In the genomic region with DNA sequence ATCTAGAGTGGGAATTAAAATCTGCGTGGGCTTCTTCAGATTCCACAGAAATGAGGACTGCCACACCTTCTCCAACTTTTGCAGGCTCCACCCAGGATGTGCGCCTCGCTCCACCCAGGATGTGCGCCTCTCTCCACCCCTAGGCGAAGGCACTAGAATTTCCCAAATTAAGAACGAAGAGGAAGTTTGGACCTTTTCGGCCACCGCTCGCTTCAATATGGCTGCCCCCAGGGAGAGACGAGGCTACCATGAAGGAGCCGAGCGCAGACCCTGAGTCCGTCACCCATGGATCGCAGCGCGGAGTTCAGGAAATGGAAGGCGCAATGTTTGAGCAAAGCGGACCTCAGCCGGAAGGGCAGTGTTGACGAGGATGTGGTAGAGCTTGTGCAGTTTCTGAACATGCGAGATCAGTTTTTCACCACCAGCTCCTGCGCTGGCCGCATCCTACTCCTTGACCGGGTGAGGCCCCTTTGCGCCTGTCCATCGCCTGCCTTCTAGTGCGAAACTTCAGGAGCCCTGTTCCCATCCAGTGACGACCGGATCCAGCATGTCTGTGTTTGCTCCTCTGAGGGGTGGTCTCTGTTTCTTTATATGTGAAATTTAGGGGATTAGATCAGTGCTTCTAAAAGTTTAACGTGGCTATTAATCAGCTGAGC, we compare ENCODE assay signal across 8 cellular contexts. TPM values are rescaled to one million over a fixed set of nuclear protein-coding genes. Genes with fewer than 3 reads are reported as not detected.
DNase-seq lines count a peak whose midpoint lies in the region; ATAC-seq, FAIRE-seq and TF ChIP-seq lines count a peak whose summit lies in the region.

A gene with protein sequence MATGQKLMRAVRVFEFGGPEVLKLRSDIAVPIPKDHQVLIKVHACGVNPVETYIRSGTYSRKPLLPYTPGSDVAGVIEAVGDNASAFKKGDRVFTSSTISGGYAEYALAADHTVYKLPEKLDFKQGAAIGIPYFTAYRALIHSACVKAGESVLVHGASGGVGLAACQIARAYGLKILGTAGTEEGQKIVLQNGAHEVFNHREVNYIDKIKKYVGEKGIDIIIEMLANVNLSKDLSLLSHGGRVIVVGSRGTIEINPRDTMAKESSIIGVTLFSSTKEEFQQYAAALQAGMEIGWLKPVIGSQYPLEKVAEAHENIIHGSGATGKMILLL (minus strand): TSS at position 91 of the 656 bp plus-strand sequence. CDS start 8,229 bp downstream, outside the sequence.
A gene with protein sequence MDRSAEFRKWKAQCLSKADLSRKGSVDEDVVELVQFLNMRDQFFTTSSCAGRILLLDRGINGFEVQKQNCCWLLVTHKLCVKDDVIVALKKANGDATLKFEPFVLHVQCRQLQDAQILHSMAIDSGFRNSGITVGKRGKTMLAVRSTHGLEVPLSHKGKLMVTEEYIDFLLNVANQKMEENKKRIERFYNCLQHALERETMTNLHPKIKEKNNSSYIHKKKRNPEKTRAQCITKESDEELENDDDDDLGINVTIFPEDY (plus strand): TSS at position 193 of the 656 bp plus-strand sequence. CDS start 93 bp downstream, at position 286.

- peak within 1 kb of the TSS; percentile 97 for H4K91ac ChIP-seq in IMR-90 (ENCODE audit: insufficient read depth, low read depth, low read length)

- peak within 1 kb of the TSS; percentile 35; the same call in 1 of the 2 replicates for H2BK20ac ChIP-seq in IMR-90 (ENCODE audit: low read depth, low read length)

- H3K4me3 ChIP-seq in IMR-90 (ENCODE audit: insufficient read depth, low read depth, low read length): peak within 1 kb of the TSS; percentile 71
- peak within 1 kb of the TSS; percentile 88 for H3K4me3 ChIP-seq in epithelial cell of proximal tubule (ENCODE audit: low read depth, low read length)
- H3K4me3 ChIP-seq in mucosa of rectum (ENCODE audit: low read length in 2 of 2): peak within 1 kb of the TSS; percentile 98 to 99

- in situ Hi-C loops in IMR-90 (cut with MboI; ENCODE audit: low sequenced_read_pairs): loop anchor here (25.0 kb wide), 1 partner anchor 546 kb away; a partner anchor contains a TSS

- intact Hi-C loops in IMR-90 (cut with micrococcal nuclease): loop anchor here (10.0 kb wide), 1 partner anchor 148 kb away; no protein-coding TSS in a partner anchor

- dilution Hi-C loops in IMR-90 (cut with HindIII; ENCODE audit: low sequenced_read_pairs, unreplicated experiment): no loop called here

- peak within 1 kb of the TSS; percentile 90 for H3K4me2 ChIP-seq in IMR-90 (ENCODE audit: low read depth, low read length)

- CTCF ChIA-PET in IMR-90 (lab: Yijun Ruan, JAX): interaction anchor here (0.7 to 2.7 kb wide), 10 partner anchors 11 to 362 kb away, joined by 3 to 13 read pairs (median 4); no protein-coding TSS in a partner anchor

- FAIRE-seq in D721Med (lab: Jason Lieb, UNC): no peak

- peak within 1 kb of the TSS; percentile 62 for H3K18ac ChIP-seq in IMR-90 (ENCODE audit: low read depth, low read length)

- BruUV-seq in IMR-90 (replicated peaks; lab: Mats Ljungman, UMichigan): no TSS peak

- peaks cover 3% of the 10 kb centered on the region; the same call in 1 of the 2 replicates for H4K20me1 ChIP-seq in IMR-90 (ENCODE audit: insufficient read depth, low read length)

- H3K27ac ChIP-seq in IMR-90 (ENCODE audit: insufficient read depth, low read length) (peak within 1 kb of the TSS; percentile 93), mucosa of rectum (ENCODE audit: low read depth in 2 of 2, low read length in 2 of 2) (peak within 1 kb of the TSS; percentile 85 to 90)

- peaks cover 3% of the 10 kb centered on the region for H3K9me1 ChIP-seq in IMR-90 (ENCODE audit: insufficient read depth, low read length)

- POLR2A ChIA-PET in IMR-90 (lab: Charles Lee; ENCODE audit: unreplicated experiment): interaction anchor here (0.6 kb wide), 1 partner anchor 171 kb away, joined by 3 read pairs; no protein-coding TSS in a partner anchor

- peak within 1 kb of the TSS; percentile 97 for H2AFZ ChIP-seq in IMR-90 (replicated peaks; ENCODE audit: low read length, poor library complexity)

- H3K79me1 ChIP-seq in IMR-90 (ENCODE audit: low read depth in 1 of 2, low read length in 2 of 2): peaks cover 25 to 54% of the 10 kb centered on the region in 2 experiments

- peaks cover 12% of the 10 kb centered on the region for H3K4me1 ChIP-seq in IMR-90 (ENCODE audit: control insufficient read depth, insufficient read depth, low read length)
- peaks cover 12% of the 10 kb centered on the region in 2 donors for H3K4me1 ChIP-seq in mucosa of rectum (ENCODE audit: control insufficient read depth in 2 of 2, insufficient read depth in 2 of 2, low read length in 2 of 2)

- 0% methylated on average over 7 of the region's 30 CpGs; no CpG with 5 or more reads in 1 of the 2 experiments for WGBS in IMR-90 (ENCODE audit: extremely low coverage in 2 of 2, insufficient read length in 1 of 2), 2 experiments

- peak within 1 kb of the TSS; percentile 94 for H3K4ac ChIP-seq in IMR-90 (ENCODE audit: low read depth, low read length)

- H3K14ac ChIP-seq in IMR-90 (replicated peaks; ENCODE audit: low read depth, low read length): peak within 1 kb of the TSS; percentile 94

- H2BK15ac ChIP-seq in IMR-90 (ENCODE audit: low read depth, low read length): peak within 1 kb of the TSS; percentile 85; the same call in 1 of the 3 replicates

- peak; percentile 79 for TF ChIP-seq POLR2A in IMR-90 (IDR thresholded peaks at IDR 0.05; ENCODE audit: low read depth, low read length)

- peak within 1 kb of the TSS; percentile 92 to 98 for H4K8ac ChIP-seq in IMR-90 (ENCODE audit: low read depth in 2 of 2, low read length in 2 of 2)

- peak within 1 kb of the TSS; percentile 85 for H4K5ac ChIP-seq in IMR-90 (ENCODE audit: low read depth, low read length)

- TF ChIP-seq CTCF in D721Med (IDR thresholded peaks at IDR 0.05; ENCODE audit: insufficient read depth, missing control alignments) (no peak), IMR-90 (conservative IDR thresholded peaks at IDR 0.05; ENCODE audit: low read depth, low read length) (no peak), epithelial cell of proximal tubule (conservative IDR thresholded peaks at IDR 0.05; ENCODE audit: low read depth, low read length) (no peak)

- H3K9me3 ChIP-seq in IMR-90 (ENCODE audit: control insufficient read depth, insufficient read depth, low read length): no peaks in the 10 kb centered on the region
- no peaks in the 10 kb centered on the region for H3K9me3 ChIP-seq in mucosa of rectum (ENCODE audit: control insufficient read depth in 2 of 2, low read length in 2 of 2)

- peak within 1 kb of the TSS; percentile 97 for H3K9ac ChIP-seq in IMR-90 (ENCODE audit: low read depth, low read length)
- H3K9ac ChIP-seq in mucosa of rectum (ENCODE audit: low read depth in 1 of 2, low read length in 2 of 2): peak within 1 kb of the TSS; percentile 76 to 88

- TF ChIP-seq RAD21 in IMR-90 (IDR thresholded peaks at IDR 0.05; ENCODE audit: low read length): no peak

- H3K23ac ChIP-seq in IMR-90 (ENCODE audit: low read depth, low read length): peak within 1 kb of the TSS; percentile 94

- H2BK120ac ChIP-seq in IMR-90 (ENCODE audit: low read depth, low read length): peak within 1 kb of the TSS; percentile 80

- peak within 1 kb of the TSS; percentile 90 for H2AK5ac ChIP-seq in IMR-90 (ENCODE audit: low read depth, low read length)

- H2BK5ac ChIP-seq in IMR-90 (ENCODE audit: low read depth, low read length, poor library complexity, severe bottlenecking): peak within 1 kb of the TSS; percentile 82

- H2AK9ac ChIP-seq in IMR-90 (replicated peaks; ENCODE audit: low read depth, low read length, poor library complexity): peak within 1 kb of the TSS; percentile 89

- peak; percentile 63 for ATAC-seq in GM21526 (IDR thresholded peaks at IDR 0.05; ENCODE audit: low FRiP score, unreplicated experiment)
- ATAC-seq in IMR-90 (ENCODE audit: low read depth): peak; percentile 92

- peak; percentile 31 for DNase-seq in D721Med (ENCODE audit: insufficient read length, low spot score)
- DNase-seq in IMR-90: peak; percentile 92
- peak; percentile 95 for DNase-seq in OCI-M1 (lab: John Stamatoyannopoulos, UW)
- peak; percentile 80 for DNase-seq in activated T-cell treated with anti-CD3 and anti-CD28 coated beads for 24 hours (ENCODE audit: low read depth)
- DNase-seq in epithelial cell of proximal tubule (ENCODE audit: low read depth): peak; percentile 63
- peak; percentile 88 for DNase-seq in stimulated activated CD8-positive, alpha-beta memory T cell treated with anti-CD3 and anti-CD28 coated beads, Interleukin-4, amount 100 ng/mL, for 48 hours

- H3K27me3 ChIP-seq in IMR-90 (ENCODE audit: control insufficient read depth, insufficient read depth, low read length): no peaks in the 10 kb centered on the region
- no peaks in the 10 kb centered on the region for H3K27me3 ChIP-seq in mucosa of rectum (ENCODE audit: control insufficient read depth in 2 of 2, insufficient read depth in 2 of 2, low read length in 2 of 2)

- peaks cover 8% of the 10 kb centered on the region for H3K36me3 ChIP-seq in IMR-90 (ENCODE audit: control insufficient read depth, insufficient read depth, low read length)
- H3K36me3 ChIP-seq in mucosa of rectum (ENCODE audit: control insufficient read depth in 2 of 2, insufficient read depth in 2 of 2, low read length in 2 of 2): peaks cover 9 to 12% of the 10 kb centered on the region in 2 donors

- H3K56ac ChIP-seq in IMR-90 (ENCODE audit: extremely low read depth, insufficient read depth, low read length): peak within 1 kb of the TSS; percentile 97

TF ChIP-seq in IMR-90, 13 proteins besides CTCF, POLR2A, EP300 and RAD21 (continues in another document):
- TF ChIP-seq RCOR1 (IDR thresholded peaks at IDR 0.05; ENCODE audit: insufficient replicate concordance, low read length): no peak
- TF ChIP-seq, protein P1, sequence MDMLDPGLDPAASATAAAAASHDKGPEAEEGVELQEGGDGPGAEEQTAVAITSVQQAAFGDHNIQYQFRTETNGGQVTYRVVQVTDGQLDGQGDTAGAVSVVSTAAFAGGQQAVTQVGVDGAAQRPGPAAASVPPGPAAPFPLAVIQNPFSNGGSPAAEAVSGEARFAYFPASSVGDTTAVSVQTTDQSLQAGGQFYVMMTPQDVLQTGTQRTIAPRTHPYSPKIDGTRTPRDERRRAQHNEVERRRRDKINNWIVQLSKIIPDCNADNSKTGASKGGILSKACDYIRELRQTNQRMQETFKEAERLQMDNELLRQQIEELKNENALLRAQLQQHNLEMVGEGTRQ (IDR thresholded peaks at IDR 0.05; ENCODE audit: low read depth, low read length): no peak
- TF ChIP-seq RFX5 (IDR thresholded peaks at IDR 0.05; ENCODE audit: low read depth, low read length): no peak

RNA-seq across cellular contexts. Expression of the first gene that starts in this region (rescaled TPM):
- total RNA-seq in IMR-90 (2012; rRNA removed): 43.4 and 60.3 TPM in 2 replicates
- polyA plus RNA-seq in IMR-90 (2012; rRNA removed): 31.4 and 40.6 TPM in 2 replicates
- 7.4 and 9.0 TPM in 2 replicates for polyA plus RNA-seq in IMR-90 (2012; cell fraction: cytosol; rRNA removed)
- polyA plus RNA-seq in IMR-90 (2012; cell fraction: nucleus; rRNA removed; ENCODE audit: low replicate concordance): 3.4 and 35.0 TPM in 2 replicates
- total RNA-seq in epithelial cell of proximal tubule: 107 and 192 TPM in 2 replicates

RNA-seq across cellular contexts. Expression of the second gene that starts in this region (rescaled TPM):
- total RNA-seq in IMR-90 (2012; rRNA removed): 16.5 and 23.9 TPM in 2 replicates
- polyA plus RNA-seq in IMR-90 (2012; rRNA removed): 8.1 and 9.3 TPM in 2 replicates
- 2.2 and 3.2 TPM in 2 replicates for polyA plus RNA-seq in IMR-90 (2012; cell fraction: cytosol; rRNA removed)
- polyA plus RNA-seq in IMR-90 (2012; cell fraction: nucleus; rRNA removed; ENCODE audit: low replicate concordance): 1.3 and 7.7 TPM in 2 replicates
- 11.4 and 12.9 TPM in 2 replicates for total RNA-seq in epithelial cell of proximal tubule

Comparison
In these comparisons a context has a peak if more than half of its experiments do, and no peak if none do; other contexts are left out.
1. Peak in every context shown above with its lines: DNase-seq, ATAC-seq, H3K4me3 ChIP-seq and H3K27ac ChIP-seq.
2. DNase-seq: peak in every context shown above with its lines; median percentile 95 in OCI-M1; 92 in IMR-90; 88 in stimulated activated CD8-positive, alpha-beta memory T cell treated with anti-CD3 and anti-CD28 coated beads, Interleukin-4, amount 100 ng/mL, for 48 hours; 80 in activated T-cell treated with anti-CD3 and anti-CD28 coated beads for 24 hours; 63 in epithelial cell of proximal tubule; 31 in D721Med.